Comparison of ENCODE assay signal across 1 cellular context in the genomic region with DNA sequence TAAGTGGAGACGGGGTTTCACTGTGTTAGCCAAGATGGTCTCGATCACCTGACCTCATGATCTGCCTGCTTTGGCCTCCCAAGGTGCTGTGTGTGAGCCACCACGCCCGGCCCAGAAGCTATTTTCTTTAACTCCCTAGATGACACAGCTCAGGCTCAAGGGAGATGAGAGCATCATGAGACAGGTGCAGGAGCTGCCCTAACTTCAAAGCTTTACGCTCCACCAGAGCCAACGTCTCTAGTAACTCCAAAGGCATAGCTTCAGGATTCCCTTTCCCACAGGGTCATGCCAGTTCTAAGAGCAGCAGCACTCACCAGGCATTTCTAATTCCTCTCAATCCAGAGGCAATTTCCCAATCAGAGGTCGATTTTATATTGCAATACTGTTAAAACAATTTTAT.
TF ChIP-seq lines count a peak whose summit lies in the region.

No MANE protein-coding gene starts in this region.

TF ChIP-seq in IMR-90, 13 proteins besides CTCF, POLR2A, EP300 and RAD21:
- no peak for TF ChIP-seq NFE2L2 (IDR thresholded peaks at IDR 0.05; ENCODE audit: low read depth, low read length)
- TF ChIP-seq MAZ (IDR thresholded peaks at IDR 0.05; ENCODE audit: borderline replicate concordance, low read depth, low read length): no peak
- TF ChIP-seq RCOR1 (IDR thresholded peaks at IDR 0.05; ENCODE audit: insufficient replicate concordance, low read length): no peak
- TF ChIP-seq MAFK (IDR thresholded peaks at IDR 0.05; ENCODE audit: low read depth, low read length): no peak
- no peak for TF ChIP-seq ELK1 (IDR thresholded peaks at IDR 0.05; ENCODE audit: borderline replicate concordance, low read depth, low read length)
TF ChIP-seq in IMR-90: peak in this region for 0.
